Comparison of ENCODE assay signal across 11 cellular contexts in genomic region chr15:63166219-63166618, GRCh38. TPM values are rescaled to one million over a fixed set of nuclear protein-coding genes. Genes with fewer than 3 reads are reported as not detected.
A peak's percentile ranks its signal among the peaks of the same experiment; 100 is the strongest.
DNase-seq lines count a peak whose midpoint lies in the region; ATAC-seq and TF ChIP-seq lines count a peak whose summit lies in the region.
"Had no signal": no experiment of that assay in that cellular context is flagged by ENCODE, and none has a peak within 500 bp of the region (broad histone marks: within the 10 kb centered on the region; RNA-seq: fewer than 3 reads in every experiment).

No MANE protein-coding gene starts in this region.

- ATAC-seq in RWPE2 (ENCODE audit: low read depth), result peak; percentile 29; the same call in 1 of the 3 replicates
- ATAC-seq in right cardiac atrium, result no peak

- intact Hi-C loops in right cardiac atrium (cut with DNase I), result loop anchor here in 1 of 4 donors (10.0 kb wide), 1 partner anchor 239 kb away; no protein-coding TSS in a partner anchor

- CTCF ChIA-PET in HEK293 (lab: Yijun Ruan, JAX), result interaction anchor here (0.6 to 1.2 kb wide), 3 partner anchors 12 to 77 kb away, joined by 4 read pairs; no protein-coding TSS in a partner anchor

- TF ChIP-seq CTCF in HEK293 (tag by site-specific recombination; IDR thresholded peaks at IDR 0.05), result no peak
- peak; percentile 34 for TF ChIP-seq CTCF in RWPE2 (IDR thresholded peaks at IDR 0.05; ENCODE audit: poor library complexity, severe bottlenecking)
- TF ChIP-seq CTCF in fibroblast of the aortic adventitia (IDR thresholded peaks at IDR 0.05; ENCODE audit: insufficient read depth, low read length), result peak; percentile 16
- TF ChIP-seq CTCF in tibial nerve (IDR thresholded peaks at IDR 0.05), result no peak

- peak; percentile 54 for DNase-seq in EH (ENCODE audit: low read depth)
- DNase-seq in RWPE2 (ENCODE audit: low spot score), result no peak
- DNase-seq in fibroblast of the aortic adventitia (ENCODE audit: low read depth), result no peak
- no peak for DNase-seq in ecto neural progenitor cell (ENCODE audit: low spot score)
- DNase-seq in right cardiac atrium, result no peak
- DNase-seq in tibial nerve (ENCODE audit: low spot score in 2 of 2), result no peak
- DNase-seq in DMS153 (lab: John Stamatoyannopoulos, UW), result no peak
- DNase-seq: activated CD4-positive, alpha-beta T cell treated with anti-CD3 and anti-CD28 coated beads, Interleukin-2, amount 10 ng/mL, durations not matched to agents 7 days and 5 days; effector CD4-positive, alpha-beta T cell; NCI-H1417 treated with DMSO at 0.1 percent for 48 hours had no signal

- H3K27ac ChIP-seq in HEK293 (ENCODE audit: extremely low read depth, low read depth, low read length) (no peak overlapping the region), RWPE2 (ENCODE audit: poor library complexity, severe bottlenecking) (no peak overlapping the region), right cardiac atrium (ENCODE audit: low read length) (no peak overlapping the region), tibial nerve (no peak overlapping the region)

- H3K27me3 ChIP-seq in RWPE2 (ENCODE audit: insufficient read depth, poor library complexity, severe bottlenecking) (no peaks in the 10 kb centered on the region), right cardiac atrium (ENCODE audit: control insufficient read depth, insufficient read depth) (no peaks in the 10 kb centered on the region), tibial nerve (no peaks in the 10 kb centered on the region)

- POLR2A ChIA-PET in HEK293 (lab: Yijun Ruan, JAX), result interaction anchor here (2.2 kb wide), 1 partner anchor 9 kb away, joined by 5 read pairs; the partner anchor contains the start of gene RPS27L

- H3K4me1 ChIP-seq in HEK293 (ENCODE audit: control insufficient read depth, insufficient read depth, low read length) (no peaks in the 10 kb centered on the region), RWPE2 (ENCODE audit: insufficient read depth, poor library complexity, severe bottlenecking) (no peaks in the 10 kb centered on the region), right cardiac atrium (ENCODE audit: control insufficient read depth, insufficient read depth, low read length) (no peaks in the 10 kb centered on the region), tibial nerve (no peaks in the 10 kb centered on the region)

- H3K36me3 ChIP-seq in HEK293 (ENCODE audit: control insufficient read depth in 2 of 2, insufficient read depth in 1 of 2, low read length in 2 of 2), result no peaks in the 10 kb centered on the region
- H3K36me3 ChIP-seq in RWPE2 (ENCODE audit: low read depth), result no peaks in the 10 kb centered on the region
- no peaks in the 10 kb centered on the region for H3K36me3 ChIP-seq in tibial nerve

- TF ChIP-seq POLR2A in tibial nerve (IDR thresholded peaks at IDR 0.05), result no peak

- no peak overlapping the region for H3K4me3 ChIP-seq in HEK293 (ENCODE audit: low read depth, low read length)
- no peak overlapping the region for H3K4me3 ChIP-seq in RWPE2 (ENCODE audit: severe bottlenecking)
- H3K4me3 ChIP-seq in fibroblast of the aortic adventitia (ENCODE audit: low read depth, low read length), result no peak overlapping the region
- no peak overlapping the region for H3K4me3 ChIP-seq in right cardiac atrium (ENCODE audit: low read length)
- no peak overlapping the region for H3K4me3 ChIP-seq in tibial nerve

- WGBS in right cardiac atrium, result 79% methylated on average over 2 of the region's 2 CpGs
- WGBS in tibial nerve, 2 donors, result 57 to 78% methylated on average over 2 of the region's 2 CpGs

- no peaks in the 10 kb centered on the region for H3K9me3 ChIP-seq in HEK293 (ENCODE audit: control insufficient read depth, insufficient read depth, low read depth, low read length)
- no peaks in the 10 kb centered on the region for H3K9me3 ChIP-seq in RWPE2 (ENCODE audit: severe bottlenecking)
- no peaks in the 10 kb centered on the region for H3K9me3 ChIP-seq in right cardiac atrium (ENCODE audit: control insufficient read depth, low read length)
- H3K9me3 ChIP-seq in tibial nerve, result no peaks in the 10 kb centered on the region

- TF ChIP-seq EP300 in tibial nerve (IDR thresholded peaks at IDR 0.05), result no peak

TF ChIP-seq in HEK293, 187 proteins besides CTCF, POLR2A, EP300 and RAD21:
- TF ChIP-seq ZNF133 (tag by site-specific recombination; IDR thresholded peaks at IDR 0.05), result peak; percentile 91
- TF ChIP-seq, protein P1, sequence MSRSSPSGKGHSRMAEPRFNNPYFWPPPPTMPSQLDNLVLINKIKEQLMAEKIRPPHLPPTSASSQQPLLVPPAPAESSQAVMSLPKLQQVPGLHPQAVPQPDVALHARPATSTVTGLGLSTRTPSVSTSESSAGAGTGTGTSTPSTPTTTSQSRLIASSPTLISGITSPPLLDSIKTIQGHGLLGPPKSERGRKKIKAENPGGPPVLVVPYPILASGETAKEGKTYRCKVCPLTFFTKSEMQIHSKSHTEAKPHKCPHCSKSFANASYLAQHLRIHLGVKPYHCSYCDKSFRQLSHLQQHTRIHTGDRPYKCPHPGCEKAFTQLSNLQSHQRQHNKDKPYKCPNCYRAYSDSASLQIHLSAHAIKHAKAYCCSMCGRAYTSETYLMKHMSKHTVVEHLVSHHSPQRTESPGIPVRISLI (tag by site-specific recombination; IDR thresholded peaks at IDR 0.05), result no peak
- TF ChIP-seq ZNF777 (tag by site-specific recombination; IDR thresholded peaks at IDR 0.05; ENCODE audit: borderline replicate concordance), result no peak
- TF ChIP-seq ZNF768 (tag by site-specific recombination; IDR thresholded peaks at IDR 0.05), result no peak
- peak; percentile 34 for TF ChIP-seq GLIS1 (tag by site-specific recombination; IDR thresholded peaks at IDR 0.05)
TF ChIP-seq in HEK293: peak in this region for 2.

RNA-seq across cellular contexts. Expression of gene RPS27L, which starts 8.9 kb away (rescaled TPM):
- total RNA-seq in fibroblast of the aortic adventitia (ENCODE audit: low replicate concordance) (92.0 and 193 TPM in 2 replicates), right cardiac atrium (100 to 1,000 TPM; 142 to 188 (median 159) TPM), tibial nerve (10 to 100 TPM; 50.3 to 83.7 (median 71.7) TPM)
- polyA plus RNA-seq in right cardiac atrium, result 183 TPM

RNA-seq across cellular contexts. Expression of gene RAB8B, which starts 23.2 kb away (rescaled TPM):
- total RNA-seq in fibroblast of the aortic adventitia (ENCODE audit: low replicate concordance) (25.3 and 84.1 TPM in 2 replicates), right cardiac atrium (10 to 100 TPM; 16.1 to 21.5 (median 19.3) TPM), tibial nerve (10 to 100 TPM; 32.9 to 45.0 (median 42.5) TPM)
- 7.2 TPM for polyA plus RNA-seq in right cardiac atrium

RNA-seq across cellular contexts. Expression of gene LACTB, which starts 44.6 kb away (rescaled TPM):
- total RNA-seq in fibroblast of the aortic adventitia (ENCODE audit: low replicate concordance) (26.1 and 36.1 TPM in 2 replicates), right cardiac atrium (10 to 100 TPM; 15.1 to 15.9 (median 15.8) TPM), tibial nerve (10 to 100 TPM in 3 of 4 donors, 1 to 10 TPM in 1; 9.0 to 18.4 (median 16.5) TPM)
- 23.4 TPM for polyA plus RNA-seq in right cardiac atrium

Comparison
In these comparisons a context has a peak if more than half of its experiments do, and no peak if none do; other contexts are left out.
1. CTCF ChIP-seq: peak in RWPE2 (single experiment) and fibroblast of the aortic adventitia (single experiment); none in HEK293 (single experiment) and tibial nerve (0 of 5).